ENCODE assay signal across 9 cellular contexts in the genomic region with DNA sequence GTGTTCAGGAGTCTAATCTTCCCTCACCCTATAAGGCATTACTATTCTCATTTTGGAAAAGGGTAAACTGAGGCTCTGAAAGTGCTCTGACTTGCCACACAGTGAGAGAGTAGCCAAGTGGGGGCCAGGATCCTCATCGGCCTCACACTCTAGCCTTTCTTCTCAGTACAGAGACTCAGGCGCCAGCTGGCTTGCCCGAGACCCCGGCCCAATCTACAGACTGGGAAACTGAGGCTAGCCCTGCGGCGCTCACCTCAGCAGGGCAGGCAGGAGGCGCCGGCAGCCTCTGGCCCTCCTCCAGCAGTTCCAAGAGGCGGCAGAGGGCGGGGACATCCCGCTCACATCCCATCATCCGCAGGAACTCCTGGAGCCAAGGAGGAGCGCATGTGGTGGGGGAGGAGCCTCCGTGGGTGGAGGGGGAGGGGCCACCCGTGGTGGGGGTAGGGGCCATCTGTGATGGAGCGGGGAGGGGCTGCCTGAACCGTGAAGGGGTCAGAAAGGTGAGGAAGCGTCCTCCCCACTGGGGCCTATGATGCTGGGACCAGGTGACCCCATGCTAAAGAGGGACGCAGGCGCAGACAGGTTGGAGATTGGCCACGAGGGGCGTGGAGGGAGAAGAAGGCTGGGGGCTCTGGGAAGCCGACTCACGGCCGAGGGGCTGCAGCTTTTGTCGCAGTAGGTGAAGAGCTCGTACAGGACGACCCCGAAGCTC. TPM values are rescaled to one million over a fixed set of nuclear protein-coding genes. Genes with fewer than 3 reads are reported as not detected.
DNase-seq lines count a peak whose midpoint lies in the region; ATAC-seq and TF ChIP-seq lines count a peak whose summit lies in the region.
"Had no signal": no experiment of that assay in that cellular context is flagged by ENCODE, and none has a peak within 500 bp of the region (broad histone marks: within the 10 kb centered on the region; RNA-seq: fewer than 3 reads in every experiment).

No MANE protein-coding gene starts in this region.

- no peaks in the 10 kb centered on the region for H3K36me3 ChIP-seq in GM23338 (ENCODE audit: insufficient read depth)

- no peaks in the 10 kb centered on the region for H3K9me3 Mint-ChIP-seq in GM23338
- no peaks in the 10 kb centered on the region for H3K9me3 Mint-ChIP-seq in progenitor cell of endocrine pancreas (ENCODE audit: low read depth)

- ATAC-seq in GM23338 (peak; percentile 76), GM21367 (IDR thresholded peaks at IDR 0.05; ENCODE audit: unreplicated experiment) (no peak), GM21360 (IDR thresholded peaks at IDR 0.05; ENCODE audit: unreplicated experiment) (no peak), HG03520 (IDR thresholded peaks at IDR 0.05; ENCODE audit: unreplicated experiment) (no peak)

- H3K9me2 ChIP-seq in GM23338 (ENCODE audit: insufficient read depth), result no peaks in the 10 kb centered on the region

- H3K27me3 Mint-ChIP-seq in GM23338 (ENCODE audit: insufficient read depth, low read depth, poor library complexity), result peaks cover 13% of the 10 kb centered on the region
- peaks cover 34% of the 10 kb centered on the region for H3K27me3 Mint-ChIP-seq in progenitor cell of endocrine pancreas

- H3K79me2 ChIP-seq in GM23338 (replicated peaks; ENCODE audit: insufficient read depth), result no peaks in the 10 kb centered on the region

- H2AFZ ChIP-seq in GM23338, result peak overlapping the region; percentile 92

- H3K27ac ChIP-seq in GM23338 (ENCODE audit: low read depth), result peak overlapping the region; percentile 98

- H3K4me2 ChIP-seq in GM23338, result peak overlapping the region; percentile 90

- H3K36me3 Mint-ChIP-seq in GM23338 (ENCODE audit: low read depth), result no peaks in the 10 kb centered on the region; the same call in 2 of the 3 replicates
- H3K36me3 Mint-ChIP-seq in progenitor cell of endocrine pancreas (ENCODE audit: insufficient read depth), result no peaks in the 10 kb centered on the region

- H4K20me1 ChIP-seq in GM23338 (replicated peaks; ENCODE audit: insufficient read depth), result no peaks in the 10 kb centered on the region

- H3F3A ChIP-seq in GM23338 (replicated peaks; ENCODE audit: low read depth), result peaks cover 9% of the 10 kb centered on the region

- H3K27me3 ChIP-seq in GM23338 (ENCODE audit: insufficient read depth), result 0 out of 2 replicates have a peak, but pooled peaks cover 6% of the 10 kb centered on the region

- TF ChIP-seq CTCF in GM23338 (conservative IDR thresholded peaks at IDR 0.05; ENCODE audit: low read depth in 2 of 2) (peak in 1 of 2 experiments; percentile 32; a peak in 1 of 4 replicates), epithelial cell of proximal tubule (conservative IDR thresholded peaks at IDR 0.05; ENCODE audit: low read depth, low read length) (no peak), progenitor cell of endocrine pancreas (IDR thresholded peaks at IDR 0.05; ENCODE audit: unreplicated experiment) (no peak)

- peak overlapping the region; percentile 90 for H3K4me3 ChIP-seq in GM23338
- H3K4me3 ChIP-seq in epithelial cell of proximal tubule (ENCODE audit: low read depth, low read length), result peak overlapping the region; percentile 71

- peak overlapping the region; percentile 98 for H3K27ac Mint-ChIP-seq in GM23338
- H3K27ac Mint-ChIP-seq in progenitor cell of endocrine pancreas, result peak overlapping the region; percentile 81
- H3K27ac Mint-ChIP-seq: activated naive CD4-positive, alpha-beta T cell treated with anti-CD3 and anti-CD28 coated beads, Interleukin-2, amount 50 U/mL, for 72 hours had no signal

- peak overlapping the region; percentile 85 for H3K4me3 Mint-ChIP-seq in GM23338
- H3K4me3 Mint-ChIP-seq in progenitor cell of endocrine pancreas (ENCODE audit: low read depth), result peak overlapping the region; percentile 70

- peaks cover 10% of the 10 kb centered on the region; the same call in 1 of the 2 replicates for H3K4me1 ChIP-seq in GM23338 (ENCODE audit: insufficient read depth)

- DNase-seq in GM23338 (ENCODE audit: low spot score) (peak; percentile 94), NCI-H524 (lab: John Stamatoyannopoulos, UW) (peak; percentile 68 to 82), epithelial cell of proximal tubule (ENCODE audit: low read depth) (no peak), progenitor cell of endocrine pancreas (ENCODE audit: low spot score, unreplicated experiment) (peak; percentile 22), NAMALWA (ENCODE audit: low spot score) (no peak)

- H3K4me1 Mint-ChIP-seq in GM23338 (peaks cover 7% of the 10 kb centered on the region; the same call in 2 of the 3 replicates), progenitor cell of endocrine pancreas (ENCODE audit: low read depth) (peaks cover 2% of the 10 kb centered on the region)

TF ChIP-seq in GM23338, 12 proteins besides CTCF, POLR2A, EP300 and RAD21:
- TF ChIP-seq EZH2 (IDR thresholded peaks at IDR 0.05; ENCODE audit: low read depth, unreplicated experiment), result no peak
- TF ChIP-seq CREB1 (CRISPR knock-in tag; IDR thresholded peaks at IDR 0.05; ENCODE audit: low read depth), result 0 out of 2 replicates have a peak, but pooled peaks have one; percentile 5

RNA-seq across cellular contexts. Expression of a gene that starts 8.7 kb away (rescaled TPM):
- not detected in 2 replicates for total RNA-seq in GM23338 (2014; rRNA removed; shearing (Covaris generic))
- polyA plus RNA-seq in GM23338 (2016; fragmentation: Nextera tagmentation; extraction: Ambion mirVana), result 0.76 and 1.5 TPM in 2 replicates
- not detected in 2 replicates for total RNA-seq in epithelial cell of proximal tubule
- not detected in 2 replicates for total RNA-seq in progenitor cell of endocrine pancreas

RNA-seq across cellular contexts. Expression of a gene that starts 17.8 kb away (rescaled TPM):
- total RNA-seq in GM23338 (2014; rRNA removed; shearing (Covaris generic)), result 4.2 and 5.4 TPM in 2 replicates
- polyA plus RNA-seq in GM23338 (2016; fragmentation: Nextera tagmentation; extraction: Ambion mirVana), result 2.8 and 2.9 TPM in 2 replicates
- total RNA-seq in epithelial cell of proximal tubule (5.3 and 8.0 TPM in 2 replicates), progenitor cell of endocrine pancreas (0.74 and 0.95 TPM in 2 replicates)

RNA-seq across cellular contexts. Expression of a gene that starts 29.7 kb away (rescaled TPM):
- total RNA-seq in GM23338 (2014; rRNA removed; shearing (Covaris generic)), result 1,233 and 1,314 TPM in 2 replicates
- polyA plus RNA-seq in GM23338 (2016; fragmentation: Nextera tagmentation; extraction: Ambion mirVana), result 2,829 and 2,918 TPM in 2 replicates
- total RNA-seq in epithelial cell of proximal tubule (1,780 and 2,411 TPM in 2 replicates), progenitor cell of endocrine pancreas (1,687 and 1,716 TPM in 2 replicates)

RNA-seq across cellular contexts. Expression of a gene that starts 35.1 kb away (rescaled TPM):
- 1.0 and 1.9 TPM in 2 replicates for total RNA-seq in GM23338 (2014; rRNA removed; shearing (Covaris generic))
- 0.90 and 0.99 TPM in 2 replicates for polyA plus RNA-seq in GM23338 (2016; fragmentation: Nextera tagmentation; extraction: Ambion mirVana)
- 11.1 and 17.3 TPM in 2 replicates for total RNA-seq in epithelial cell of proximal tubule
- 0.13 TPM in 1 of 2 replicates, not detected in the other for total RNA-seq in progenitor cell of endocrine pancreas

RNA-seq across cellular contexts. Expression of a gene that starts 41.7 kb away (rescaled TPM):
- 2.1 and 2.6 TPM in 2 replicates for total RNA-seq in GM23338 (2014; rRNA removed; shearing (Covaris generic))
- polyA plus RNA-seq in GM23338 (2016; fragmentation: Nextera tagmentation; extraction: Ambion mirVana), result 1.0 and 1.7 TPM in 2 replicates
- total RNA-seq in epithelial cell of proximal tubule, result not detected in 2 replicates
- total RNA-seq in progenitor cell of endocrine pancreas, result not detected in 2 replicates

Comparison
In these comparisons a context has a peak if more than half of its experiments do, and no peak if none do; other contexts are left out.
1. DNase-seq: peak in GM23338 (single experiment), NCI-H524 (2 of 2) and progenitor cell of endocrine pancreas (single experiment); none in epithelial cell of proximal tubule (single experiment) and NAMALWA (single experiment).